10 cellular contexts compared by ENCODE assay signal in the genomic region with DNA sequence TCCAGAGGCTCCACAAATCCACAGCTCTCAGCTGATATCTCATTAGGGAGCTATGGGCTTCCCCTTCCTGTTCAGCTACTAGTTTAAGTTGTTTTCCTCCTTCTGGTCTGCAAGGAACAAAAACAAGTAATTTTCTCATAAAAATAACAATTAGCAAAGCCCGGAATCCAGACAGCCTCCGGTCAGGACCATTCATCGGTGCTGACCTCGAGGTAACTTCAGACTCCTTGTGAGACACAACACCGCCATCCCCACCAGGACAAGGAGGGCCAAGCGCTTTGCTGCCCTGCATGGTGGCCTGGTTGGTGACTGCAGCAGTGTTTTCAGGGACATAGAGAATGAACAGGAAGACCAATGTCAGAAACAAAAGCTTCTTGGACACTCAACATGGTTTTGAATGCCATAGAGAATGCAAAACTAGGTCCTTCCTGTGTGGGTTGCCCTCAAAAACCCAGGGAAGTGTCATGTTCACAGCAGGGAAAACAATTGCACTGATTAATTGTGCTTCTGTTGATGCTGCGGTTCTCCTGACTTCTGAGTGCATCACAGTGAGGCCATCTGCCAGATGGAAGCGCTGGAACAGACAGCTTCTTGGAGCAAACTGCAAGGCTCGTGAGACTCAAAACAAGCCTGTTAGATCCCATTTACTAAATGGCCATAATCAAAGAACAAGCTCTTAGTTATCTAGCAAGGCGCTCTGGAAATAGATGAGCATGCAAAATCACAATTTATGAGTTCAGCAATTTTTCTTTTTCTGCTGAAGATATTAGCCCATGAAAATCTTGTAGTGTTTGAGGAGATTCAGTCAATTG.
DNase-seq lines count a peak whose midpoint lies in the region; ATAC-seq, FAIRE-seq and TF ChIP-seq lines count a peak whose summit lies in the region.
"Had no signal": no experiment of that assay in that cellular context is flagged by ENCODE, and none has a peak within 500 bp of the region (broad histone marks: within the 10 kb centered on the region; RNA-seq: fewer than 3 reads in every experiment).

No MANE protein-coding gene starts in this region.

- TF ChIP-seq CTCF in AG10803 (conservative IDR thresholded peaks at IDR 0.05; ENCODE audit: low read length) (no peak), fibroblast of pulmonary artery (IDR thresholded peaks at IDR 0.05; ENCODE audit: low read length, missing control alignments) (no peak), ovary (IDR thresholded peaks at IDR 0.05) (no peak)

- H3K4me3 ChIP-seq in AG10803 (ENCODE audit: low read length) = no peak overlapping the region
- no peak overlapping the region for H3K4me3 ChIP-seq in fibroblast of pulmonary artery (replicated peaks; ENCODE audit: low read depth, low read length)
- no peak overlapping the region for H3K4me3 ChIP-seq in ovary

- H3K9me3 ChIP-seq in ovary = no peaks in the 10 kb centered on the region

- intact Hi-C loops in ovary (cut with DNase I) = no loop called here

- ATAC-seq in GM21576 (IDR thresholded peaks at IDR 0.05; ENCODE audit: unreplicated experiment) (no peak), HG03039 (IDR thresholded peaks at IDR 0.05; ENCODE audit: unreplicated experiment) (no peak)

- 28 to 40% (median 39%) methylated on average over 10 of the region's 10 CpGs for WGBS in ovary, 3 donors

- TF ChIP-seq EP300 in ovary (IDR thresholded peaks at IDR 0.05) = no peak

- no peaks in the 10 kb centered on the region for H3K27me3 ChIP-seq in ovary

- peaks cover 18% of the 10 kb centered on the region for H3K4me1 ChIP-seq in ovary (ENCODE audit: insufficient read depth)

- FAIRE-seq in GM12892 (lab: Jason Lieb, UNC) = no peak

- no peaks in the 10 kb centered on the region for H3K36me3 ChIP-seq in ovary

- no peak for TF ChIP-seq POLR2A in ovary (IDR thresholded peaks at IDR 0.05)
- no peak for TF ChIP-seq POLR2A in GM12892 (IDR thresholded peaks at IDR 0.05; ENCODE audit: low read depth, low read length)

- peak overlapping the region in 1 of 2 donors; percentile 81 for H3K27ac ChIP-seq in ovary
- H3K27ac ChIP-seq: HL-60 had no signal

- peak; percentile 84 for DNase-seq in AG10803 (ENCODE audit: low read depth)
- DNase-seq in NCI-H446 (lab: John Stamatoyannopoulos, UW) = peak; percentile 52 to 77
- DNase-seq in fibroblast of pulmonary artery (ENCODE audit: low read depth) = peak; percentile 75
- peak; percentile 71 to 82 (median 74) for DNase-seq in ovary
- no peak for DNase-seq in GM12892 (ENCODE audit: insufficient read length)
- no peak for DNase-seq in stimulated activated naive CD4-positive, alpha-beta T cell treated with Interleukin-2 at 50 U/mL for 16 hours (lab: John Stamatoyannopoulos, UW)
- DNase-seq: stimulated activated CD4-positive, alpha-beta T cell treated with anti-CD3 and anti-CD28 coated beads, Interleukin-4, amount 100 ng/mL, for 4 hours had no signal

Comparison
In these comparisons a context has a peak if more than half of its experiments do, and no peak if none do; other contexts are left out.
1. DNase-seq: peak in AG10803 (single experiment), NCI-H446 (2 of 2), fibroblast of pulmonary artery (single experiment) and ovary (5 of 5); none in GM12892 (single experiment) and stimulated activated naive CD4-positive, alpha-beta T cell treated with Interleukin-2 at 50 U/mL for 16 hours (single experiment).